ENCODE assay signal across 15 cellular contexts in the genomic region with DNA sequence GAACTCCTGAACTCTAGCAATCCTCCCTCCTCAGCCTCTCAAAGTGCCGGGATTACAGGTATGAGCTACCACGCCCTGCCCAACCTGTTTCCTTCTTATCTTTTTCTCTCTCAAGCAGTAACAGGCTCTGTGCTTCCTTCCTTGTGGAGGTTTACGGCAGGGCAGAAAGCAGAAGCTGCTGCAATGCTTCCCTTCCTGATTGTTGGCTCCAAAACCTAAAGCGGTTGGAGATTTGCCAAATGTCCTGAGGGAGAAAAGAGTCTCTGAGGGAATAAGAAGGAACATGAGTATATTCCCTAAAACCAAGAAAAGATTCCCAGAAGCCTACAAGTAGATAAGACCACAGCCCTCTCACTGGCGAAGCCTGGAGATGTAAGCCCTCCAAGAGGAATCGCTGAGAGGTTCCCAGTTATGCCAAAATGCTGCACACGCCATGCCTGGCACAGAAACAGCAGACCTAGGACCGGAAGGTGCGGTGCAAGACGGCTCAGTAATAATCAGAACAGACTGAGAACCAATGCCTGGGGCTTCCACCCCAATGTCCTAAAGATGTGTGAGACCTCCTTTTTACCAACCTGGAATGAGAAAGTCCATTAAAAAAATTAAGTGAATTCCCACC.
DNase-seq lines count a peak whose midpoint lies in the region; ATAC-seq and TF ChIP-seq lines count a peak whose summit lies in the region.
"Had no signal": no experiment of that assay in that cellular context is flagged by ENCODE, and none has a peak within 500 bp of the region (broad histone marks: within the 10 kb centered on the region; RNA-seq: fewer than 3 reads in every experiment).

No MANE protein-coding gene starts in this region.

- no peak overlapping the region for H3K4me3 ChIP-seq in BE2C (ENCODE audit: low read depth, low read length)

- H3K36me3 ChIP-seq in BE2C = no peaks in the 10 kb centered on the region

- TF ChIP-seq CTCF in BE2C (IDR thresholded peaks at IDR 0.05; ENCODE audit: low read depth, low read length) = no peak

- peak; percentile 86 for ATAC-seq in left colon
- no peak for ATAC-seq in HG03108 (IDR thresholded peaks at IDR 0.05; ENCODE audit: unreplicated experiment)
- no peak for ATAC-seq in GM18858 (IDR thresholded peaks at IDR 0.05; ENCODE audit: unreplicated experiment)
- ATAC-seq: naive thymus-derived CD4-positive, alpha-beta T cell had no signal

- no peaks in the 10 kb centered on the region for H3K27me3 ChIP-seq in BE2C

- H3K4me1 ChIP-seq in BE2C = no peaks in the 10 kb centered on the region; the same call in 1 of the 2 replicates

- DNase-seq in Daoy (ENCODE audit: low read depth) (peak; percentile 55), LHCN-M2 (ENCODE audit: low read depth) (peak; percentile 9), UCSD-AML1 (lab: John Stamatoyannopoulos, UW; ENCODE audit: unreplicated experiment) (peak; percentile 31), left colon (peak in 1 of 2 donors; percentile 21), BE2C (no peak), NCI-H1694 (lab: John Stamatoyannopoulos, UW) (no peak)
- DNase-seq: activated naive CD4-positive, alpha-beta T cell; CD4-positive, CD25-positive, alpha-beta regulatory T cell; central memory CD4-positive, alpha-beta T cell; naive thymus-derived CD4-positive, alpha-beta T cell; NCI-H1105; NCI-H748 treated with DMSO at 0.1 percent for 48 hours; SW 1271 had no signal

- intact Hi-C loops in left colon (cut with DNase I, micrococcal nuclease) = no loop called here

- H3K9me3 ChIP-seq in BE2C = no peaks in the 10 kb centered on the region

Comparison
In these comparisons a context has a peak if more than half of its experiments do, and no peak if none do; other contexts are left out.
1. DNase-seq: peak in Daoy (single experiment), LHCN-M2 (single experiment) and UCSD-AML1 (single experiment); none in BE2C (single experiment) and NCI-H1694 (single experiment).